ENCODE assay signal across 1 cellular context in the genomic region with DNA sequence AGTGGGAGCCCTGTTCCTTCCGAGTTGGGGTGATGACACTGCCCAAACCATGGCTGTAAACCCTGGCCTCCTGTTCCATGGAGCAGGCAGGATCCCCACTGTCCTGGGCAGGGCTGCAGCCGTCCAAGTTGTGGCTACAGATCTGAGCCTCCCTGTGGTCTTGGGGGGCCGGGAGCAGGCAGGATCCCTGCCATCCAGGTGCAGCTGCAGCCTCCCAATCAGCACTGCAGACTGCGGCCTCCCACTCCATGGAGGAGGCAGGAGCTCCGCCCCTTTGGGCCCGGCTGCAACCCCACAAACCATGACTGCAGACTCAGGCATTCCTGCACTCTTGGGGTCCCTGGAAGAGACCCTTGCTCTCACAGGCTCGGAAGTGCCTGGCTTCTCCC.
TF ChIP-seq lines count a peak whose summit lies in the region.

No MANE protein-coding gene starts in this region.

TF ChIP-seq in SK-N-SH treated with all-trans-retinoic acid at 6 μM for 48 hours, 23 proteins besides CTCF, POLR2A, EP300 and RAD21 (continued from another document):
- TF ChIP-seq, protein P1, sequence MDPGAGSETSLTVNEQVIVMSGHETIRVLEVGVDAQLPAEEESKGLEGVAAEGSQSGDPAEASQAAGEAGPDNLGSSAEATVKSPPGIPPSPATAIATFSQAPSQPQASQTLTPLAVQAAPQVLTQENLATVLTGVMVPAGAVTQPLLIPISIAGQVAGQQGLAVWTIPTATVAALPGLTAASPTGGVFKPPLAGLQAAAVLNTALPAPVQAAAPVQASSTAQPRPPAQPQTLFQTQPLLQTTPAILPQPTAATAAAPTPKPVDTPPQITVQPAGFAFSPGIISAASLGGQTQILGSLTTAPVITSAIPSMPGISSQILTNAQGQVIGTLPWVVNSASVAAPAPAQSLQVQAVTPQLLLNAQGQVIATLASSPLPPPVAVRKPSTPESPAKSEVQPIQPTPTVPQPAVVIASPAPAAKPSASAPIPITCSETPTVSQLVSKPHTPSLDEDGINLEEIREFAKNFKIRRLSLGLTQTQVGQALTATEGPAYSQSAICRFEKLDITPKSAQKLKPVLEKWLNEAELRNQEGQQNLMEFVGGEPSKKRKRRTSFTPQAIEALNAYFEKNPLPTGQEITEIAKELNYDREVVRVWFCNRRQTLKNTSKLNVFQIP (CRISPR knock-in tag; IDR thresholded peaks at IDR 0.05; ENCODE audit: borderline replicate concordance, low read depth) = no peak
